10 cellular contexts compared by ENCODE assay signal in the genomic region with DNA sequence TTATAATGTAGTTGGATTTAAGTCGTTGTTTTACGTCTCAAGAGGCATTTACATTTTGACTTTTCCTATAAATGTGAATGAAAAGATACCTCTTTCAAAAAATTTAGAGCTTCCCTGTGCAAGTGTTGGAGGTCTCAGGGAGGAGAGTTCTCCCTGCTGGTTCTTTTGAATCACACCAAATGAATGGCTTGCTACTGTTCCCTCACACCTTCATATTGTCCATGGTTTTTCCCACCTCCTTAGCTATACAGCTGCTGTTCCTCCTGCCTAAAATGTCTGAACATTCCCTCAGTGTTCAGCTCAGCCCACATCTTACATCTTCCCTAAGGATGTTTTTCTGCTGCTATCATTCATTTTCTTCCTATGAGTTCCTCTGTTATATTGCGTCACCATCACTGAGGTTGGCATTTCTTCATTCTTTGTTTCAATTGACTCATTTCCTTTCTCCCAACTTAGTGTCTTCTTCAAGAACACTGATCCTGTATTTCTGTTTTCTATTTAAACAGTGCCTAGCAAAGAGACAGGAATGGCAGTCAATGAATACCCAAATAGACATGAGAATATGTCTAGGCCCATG. TPM values are rescaled to one million over a fixed set of nuclear protein-coding genes. Genes with fewer than 3 reads are reported as not detected.
A peak's percentile ranks its signal among the peaks of the same experiment; 100 is the strongest.
DNase-seq lines count a peak whose midpoint lies in the region; ATAC-seq and TF ChIP-seq lines count a peak whose summit lies in the region.
"Had no signal": no experiment of that assay in that cellular context is flagged by ENCODE, and none has a peak within 500 bp of the region (broad histone marks: within the 10 kb centered on the region; RNA-seq: fewer than 3 reads in every experiment).

No MANE protein-coding gene starts in this region.

- no peaks in the 10 kb centered on the region for H3K79me2 ChIP-seq in osteoblast (ENCODE audit: insufficient read depth, low read length)

- H3K4me2 ChIP-seq in osteoblast (ENCODE audit: insufficient read depth, low read length) = peak overlapping the region; percentile 21

- H2AFZ ChIP-seq in osteoblast (ENCODE audit: low read length) = peak overlapping the region; percentile 66

- no peaks in the 10 kb centered on the region for H3K27me3 ChIP-seq in osteoblast (ENCODE audit: insufficient read depth, low read length)
- H3K27me3 ChIP-seq: transverse colon had no signal

- H3K9me3 ChIP-seq in osteoblast (ENCODE audit: low read depth, low read length) = no peaks in the 10 kb centered on the region
- H3K9me3 ChIP-seq: transverse colon had no signal

- peak; percentile 52 for DNase-seq in GF-D8 (lab: John Stamatoyannopoulos, UW)
- peak; percentile 84 for DNase-seq in NCI-H226
- peak; percentile 31 for DNase-seq in brain pericyte (ENCODE audit: low read depth, low spot score)
- DNase-seq in osteoblast (ENCODE audit: insufficient read length, low spot score, missing footprints) = peak; percentile 92
- DNase-seq in SHP77 treated with DMSO at 0.1 percent for 48 hours (lab: John Stamatoyannopoulos, UW) = no peak
- DNase-seq: NCI-H2029 treated with DMSO at 0.1 percent for 48 hours; stimulated activated CD4-positive, alpha-beta T cell treated with anti-CD3 and anti-CD28 coated beads, Interleukin-15, amount 100 ng/mL, for 24 hours; transverse colon had no signal

- peaks cover 21% of the 10 kb centered on the region for H3K4me1 ChIP-seq in osteoblast (ENCODE audit: insufficient read depth, low read length)

- peaks cover 29% of the 10 kb centered on the region for H3K36me3 ChIP-seq in osteoblast (ENCODE audit: insufficient read depth, low read length)

- ATAC-seq in HG02588 (IDR thresholded peaks at IDR 0.05; ENCODE audit: unreplicated experiment) (no peak), GM19395 (IDR thresholded peaks at IDR 0.05; ENCODE audit: unreplicated experiment) (no peak)

- TF ChIP-seq CTCF in osteoblast (IDR thresholded peaks at IDR 0.05; ENCODE audit: extremely low read depth, low read depth, low read length) = no peak

- H3K4me3 ChIP-seq in osteoblast (ENCODE audit: insufficient read depth, low read length) = no peak overlapping the region
- H3K4me3 ChIP-seq: transverse colon had no signal

- H3K27ac ChIP-seq in osteoblast (ENCODE audit: low read depth, low read length) = peak overlapping the region; percentile 87
- H3K27ac ChIP-seq: transverse colon had no signal

- no peaks in the 10 kb centered on the region for H4K20me1 ChIP-seq in osteoblast (ENCODE audit: insufficient read depth, low read length)

RNA-seq across cellular contexts. Expression of gene COX7A2L, which starts 46.0 kb away (rescaled TPM):
- total RNA-seq in osteoblast = 215 and 237 TPM in 2 replicates
